Comparison of ENCODE assay signal across 10 cellular contexts in the genomic region with DNA sequence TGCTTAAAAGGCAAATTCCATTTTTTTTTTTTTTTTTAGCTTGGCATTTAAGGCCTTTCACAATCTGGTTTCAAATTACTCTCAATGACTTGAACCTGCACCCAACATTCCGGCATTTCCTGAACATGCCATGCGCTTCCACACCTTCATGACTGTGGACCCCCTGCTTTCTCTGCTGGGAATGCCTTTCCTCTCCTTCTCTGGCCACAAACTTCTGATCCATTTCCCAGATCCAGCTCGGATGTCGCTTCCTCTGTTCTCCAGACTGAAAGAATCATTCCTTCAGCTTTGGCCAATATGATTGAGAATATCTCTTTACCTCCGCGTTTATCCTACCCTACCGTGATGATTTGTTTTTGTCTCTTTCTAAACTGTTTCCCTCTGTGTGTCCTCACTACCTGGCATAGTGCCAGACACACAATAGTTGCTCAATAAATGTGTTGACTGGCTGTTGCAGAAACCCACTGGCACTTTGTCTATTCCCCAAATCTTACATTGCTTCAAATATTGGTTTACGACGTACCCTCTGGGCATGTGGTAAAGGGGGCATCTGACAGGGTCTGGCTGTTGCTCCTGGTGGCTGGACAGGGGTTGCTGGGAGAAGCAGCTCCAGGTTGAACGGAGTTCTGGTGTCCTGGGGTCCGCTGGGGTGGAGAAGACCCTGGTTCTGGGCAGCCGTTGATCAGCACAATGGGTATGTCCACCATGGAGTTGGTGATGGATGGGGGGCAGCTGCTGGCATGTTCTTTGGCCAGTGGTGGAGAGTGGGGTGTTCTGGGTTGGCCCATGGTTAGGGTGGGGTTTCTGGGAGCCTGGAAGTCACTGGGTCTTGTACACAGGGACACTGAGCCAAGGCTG. TPM values are rescaled to one million over a fixed set of nuclear protein-coding genes. Genes with fewer than 3 reads are reported as not detected.
DNase-seq lines count a peak whose midpoint lies in the region; ATAC-seq and TF ChIP-seq lines count a peak whose summit lies in the region.
"Had no signal": no experiment of that assay in that cellular context is flagged by ENCODE, and none has a peak within 500 bp of the region (broad histone marks: within the 10 kb centered on the region; RNA-seq: fewer than 3 reads in every experiment).

No MANE protein-coding gene starts in this region.

- H2AFZ ChIP-seq in SK-N-SH (ENCODE audit: low read depth) (no peak overlapping the region), PC-9 (no peak overlapping the region), fibroblast of lung (ENCODE audit: low read length) (no peak overlapping the region)

- peaks cover 28 to 37% of the 10 kb centered on the region in 2 experiments for H3K4me1 ChIP-seq in SK-N-SH (ENCODE audit: control insufficient read depth in 1 of 2, insufficient read depth in 2 of 2, low read depth in 1 of 2, low read length in 1 of 2)
- peaks cover 86% of the 10 kb centered on the region for H3K4me1 ChIP-seq in PC-9 (replicated peaks; ENCODE audit: insufficient read depth)
- peaks cover 35% of the 10 kb centered on the region for H3K4me1 ChIP-seq in fibroblast of lung (ENCODE audit: control insufficient read depth, extremely low read depth, insufficient read depth, low read length)
- H3K4me1 ChIP-seq in skeletal muscle tissue (ENCODE audit: control insufficient read depth in 3 of 3, insufficient read depth in 3 of 3, low read length in 3 of 3), result peaks cover 15 to 21% (median 15%) of the 10 kb centered on the region in 3 donors

- CTCF ChIA-PET in SK-N-SH (lab: Yijun Ruan, JAX) (interaction anchor here (0.9 to 5.1 kb wide), 4 partner anchors 10 to 190 kb away, joined by 3 to 30 read pairs (median 9); no protein-coding TSS in a partner anchor), PC-9 (lab: Charles Lee) (interaction anchor here (0.6 kb wide), 1 partner anchor 45 kb away, joined by 5 read pairs; no protein-coding TSS in a partner anchor)

- H3K9me3 ChIP-seq in SK-N-SH, result no peaks in the 10 kb centered on the region
- H3K9me3 ChIP-seq in PC-9 (ENCODE audit: insufficient read depth, low read depth), result no peaks in the 10 kb centered on the region
- no peaks in the 10 kb centered on the region for H3K9me3 ChIP-seq in fibroblast of lung (ENCODE audit: control insufficient read depth, insufficient read depth, low read depth, low read length)
- H3K9me3 ChIP-seq in skeletal muscle tissue (ENCODE audit: control insufficient read depth in 3 of 3, low read length in 3 of 3), result no peaks in the 10 kb centered on the region

- 63% methylated on average over 11 of the region's 12 CpGs for WGBS in SK-N-SH (ENCODE audit: low lambda C conversion rate)

- H3K9ac ChIP-seq in SK-N-SH (peak overlapping the region; percentile 71; the same call in 1 of the 2 replicates), fibroblast of lung (ENCODE audit: insufficient read depth, low read length) (peak overlapping the region; percentile 54), skeletal muscle tissue (ENCODE audit: low read depth in 1 of 3, low read length in 3 of 3) (no peak overlapping the region)

- H3K36me3 ChIP-seq in SK-N-SH (replicated peaks in 1 of 2; ENCODE audit: control insufficient read depth in 1 of 2, insufficient read depth in 2 of 2, low read length in 1 of 2), result no peaks in the 10 kb centered on the region
- 0 out of 2 replicates have a peak, but pooled peaks cover 4% of the 10 kb centered on the region for H3K36me3 ChIP-seq in PC-9 (ENCODE audit: low read depth)
- no peaks in the 10 kb centered on the region for H3K36me3 ChIP-seq in fibroblast of lung (ENCODE audit: control insufficient read depth, insufficient read depth, low read length)
- H3K36me3 ChIP-seq in skeletal muscle tissue (ENCODE audit: control insufficient read depth in 3 of 3, insufficient read depth in 3 of 3, low read length in 3 of 3), result no peaks in the 10 kb centered on the region

- POLR2A ChIA-PET in SK-N-SH (lab: Yijun Ruan, JAX) (no interaction called here), PC-9 (lab: Charles Lee; ENCODE audit: unreplicated experiment) (interaction anchor here (0.6 to 1.0 kb wide), 7 partner anchors 34 to 572 kb away, joined by 3 to 12 read pairs (median 4); partner anchors contain the start of gene IGFBP4)

- TF ChIP-seq EP300 in SK-N-SH (IDR thresholded peaks at IDR 0.05; ENCODE audit: borderline replicate concordance in 1 of 2, low read depth in 1 of 2, low read length in 1 of 2), result no peak

- no peaks in the 10 kb centered on the region for H3K9me2 ChIP-seq in SK-N-SH
- no peaks in the 10 kb centered on the region for H3K9me2 ChIP-seq in PC-9 (ENCODE audit: insufficient read depth)

- H4K20me1 ChIP-seq in SK-N-SH (ENCODE audit: insufficient read depth), result no peaks in the 10 kb centered on the region
- no peaks in the 10 kb centered on the region for H4K20me1 ChIP-seq in PC-9 (ENCODE audit: insufficient read depth)
- no peaks in the 10 kb centered on the region for H4K20me1 ChIP-seq in fibroblast of lung (ENCODE audit: control insufficient read depth, extremely low read depth, insufficient read depth, low read length)

- H3K27ac ChIP-seq in SK-N-SH (ENCODE audit: low read depth in 2 of 2, low read length in 1 of 2) (peak overlapping the region; percentile 56 to 94; a peak in 3 of 4 replicates), PC-9 (peak overlapping the region; percentile 93), fibroblast of lung (ENCODE audit: insufficient read depth, low read length) (peak overlapping the region; percentile 97), skeletal muscle tissue (ENCODE audit: low read depth, low read length) (peak overlapping the region; percentile 71)

- H3K4me3 ChIP-seq in SK-N-SH (ENCODE audit: low read depth in 2 of 2, low read length in 1 of 2), result no peak overlapping the region
- H3K4me3 ChIP-seq in PC-9, result 0 out of 2 replicates have a peak overlapping the region, but pooled peaks have one; percentile 35
- no peak overlapping the region for H3K4me3 ChIP-seq in fibroblast of lung (replicated peaks in 1 of 4; ENCODE audit: control extremely low read depth in 1 of 4, insufficient read depth in 1 of 4, low read depth in 3 of 4, low read length in 4 of 4)
- H3K4me3 ChIP-seq in skeletal muscle tissue (ENCODE audit: low read length in 3 of 3), result no peak overlapping the region

- BruUV-seq in PC-9 (replicated peaks; lab: Mats Ljungman, UMichigan), result TSS peak; percentile 44

- TF ChIP-seq CTCF in SK-N-SH (IDR thresholded peaks at IDR 0.05) (no peak), PC-9 (conservative IDR thresholded peaks at IDR 0.05) (no peak), fibroblast of lung (conservative IDR thresholded peaks at IDR 0.05 in 1 of 2, IDR thresholded peaks at IDR 0.05 in 1 of 2; ENCODE audit: low read depth in 1 of 2, low read length in 2 of 2) (no peak)

- H3F3A ChIP-seq in SK-N-SH (replicated peaks; ENCODE audit: insufficient read depth), result peaks cover 26% of the 10 kb centered on the region
- peaks cover 77% of the 10 kb centered on the region for H3F3A ChIP-seq in PC-9 (ENCODE audit: insufficient read depth, low read depth)

- H3K79me2 ChIP-seq in SK-N-SH (ENCODE audit: insufficient read depth) (no peaks in the 10 kb centered on the region), PC-9 (ENCODE audit: low read depth) (0 out of 2 replicates have a peak, but pooled peaks cover 4% of the 10 kb centered on the region), fibroblast of lung (ENCODE audit: control insufficient read depth, insufficient read depth, low read length) (no peaks in the 10 kb centered on the region)

- H3K4me2 ChIP-seq in SK-N-SH, result peak overlapping the region; percentile 74
- H3K4me2 ChIP-seq in PC-9, result peak overlapping the region; percentile 75
- peak overlapping the region; percentile 55 for H3K4me2 ChIP-seq in fibroblast of lung (ENCODE audit: extremely low read depth, insufficient read depth, low read length)

- intact Hi-C loops in PC-9 (cut with micrococcal nuclease; ENCODE audit: unreplicated experiment), result loop anchor here (1.0 to 2.0 kb wide), 4 partner anchors 13 to 46 kb away; no protein-coding TSS in a partner anchor

- no peak for TF ChIP-seq RAD21 in SK-N-SH (IDR thresholded peaks at IDR 0.05; ENCODE audit: low read length)

- no peak for ATAC-seq in SK-N-SH treated with all-trans-retinoic acid at 6 μM for 48 hours

- no peaks in the 10 kb centered on the region for H3K27me3 ChIP-seq in SK-N-SH (ENCODE audit: insufficient read depth)
- H3K27me3 ChIP-seq in PC-9 (ENCODE audit: insufficient read depth, low read depth), result no peaks in the 10 kb centered on the region
- H3K27me3 ChIP-seq in fibroblast of lung (ENCODE audit: control insufficient read depth, insufficient read depth, low read length), result no peaks in the 10 kb centered on the region
- H3K27me3 ChIP-seq in skeletal muscle tissue (ENCODE audit: control insufficient read depth in 3 of 3, insufficient read depth in 3 of 3, low read length in 3 of 3), result peaks cover 0 to 2% (median 0%) of the 10 kb centered on the region in 3 donors

- DNase-seq in SK-N-SH (no peak), PC-9 (peak in 1 of 2 experiments; percentile 90), fibroblast of lung (ENCODE audit: low read depth in 2 of 2) (peak; percentile 81 to 90), dedifferentiated amniotic fluid mesenchymal stem cell (ENCODE audit: extremely low spot score) (no peak), NCI-H2081 treated with DMSO at 0.1 percent for 48 hours (lab: John Stamatoyannopoulos, UW) (no peak), SHP77 treated with DMSO at 0.1 percent for 48 hours (lab: John Stamatoyannopoulos, UW) (no peak)
- DNase-seq: NCI-H774; stimulated activated CD4-positive, alpha-beta T cell treated with anti-CD3 and anti-CD28 coated beads, Interleukin-4, amount 100 ng/mL, for 1 hour had no signal

TF ChIP-seq in SK-N-SH, 30 proteins besides CTCF, POLR2A, EP300 and RAD21 (continues in another document):
- TF ChIP-seq POLR2AphosphoS5 (IDR thresholded peaks at IDR 0.05; ENCODE audit: low read depth, low read length), result no peak

TF ChIP-seq in SK-N-SH treated with all-trans-retinoic acid at 6 μM for 48 hours, 23 proteins besides CTCF, POLR2A, EP300 and RAD21 (continues in another document):
- TF ChIP-seq ARNTL (CRISPR knock-in tag; IDR thresholded peaks at IDR 0.05; ENCODE audit: borderline replicate concordance, low read depth), result no peak

RNA-seq across cellular contexts. Expression of gene TNS4, which starts 14.7 kb away (rescaled TPM):
- not detected in 2 replicates for polyA plus RNA-seq in SK-N-SH (2012; rRNA removed)
- polyA plus RNA-seq in SK-N-SH (2012; cell fraction: cytosol; rRNA removed), result 0.01 TPM in 1 of 2 replicates, not detected in the other
- 0.02 TPM in 1 of 2 replicates, not detected in the other for polyA plus RNA-seq in SK-N-SH (2012; cell fraction: nucleus; rRNA removed)
- total RNA-seq in PC-9 (2021), result 17.4 and 23.5 TPM in 2 replicates
- under 0.01 TPM in 1 of 2 replicates, not detected in the other for total RNA-seq in fibroblast of lung
- 0.01 and 0.05 TPM in 2 replicates for polyA plus RNA-seq in fibroblast of lung
- 0.24 TPM in 1 of 2 replicates, not detected in the other for polyA plus RNA-seq in fibroblast of lung (2012)
- not detected in 2 replicates for polyA minus RNA-seq in fibroblast of lung (ENCODE audit: low replicate concordance)
- not detected for total RNA-seq in skeletal muscle tissue

RNA-seq across cellular contexts. Expression of gene IGFBP4, which starts 43.5 kb away (rescaled TPM):
- polyA plus RNA-seq in SK-N-SH (2012; rRNA removed) (101 and 128 TPM in 2 replicates), fibroblast of lung (685 and 1,130 TPM in 2 replicates)
- polyA plus RNA-seq in SK-N-SH (2012; cell fraction: cytosol; rRNA removed), result 92.5 and 132 TPM in 2 replicates
- polyA plus RNA-seq in SK-N-SH (2012; cell fraction: nucleus; rRNA removed), result 60.9 and 69.1 TPM in 2 replicates
- total RNA-seq in PC-9 (2021) (138 and 211 TPM in 2 replicates), fibroblast of lung (312 and 436 TPM in 2 replicates), skeletal muscle tissue (76.2 TPM)
- 1,208 and 1,884 TPM in 2 replicates for polyA plus RNA-seq in fibroblast of lung (2012)
- 1,885 and 3,100 TPM in 2 replicates for polyA minus RNA-seq in fibroblast of lung (ENCODE audit: low replicate concordance)

Comparison
In these comparisons a context has a peak if more than half of its experiments do, and no peak if none do; other contexts are left out.
1. DNase-seq: peak in fibroblast of lung (2 of 2); none in SK-N-SH (single experiment), dedifferentiated amniotic fluid mesenchymal stem cell (single experiment), NCI-H2081 treated with DMSO at 0.1 percent for 48 hours (single experiment) and SHP77 treated with DMSO at 0.1 percent for 48 hours (single experiment).
2. H3K9ac ChIP-seq: peak in SK-N-SH (single experiment) and fibroblast of lung (single experiment); none in skeletal muscle tissue (0 of 3).
3. RNA of gene TNS4, which starts 14.7 kb away (total RNA-seq): 17.4 to 23.5 TPM in PC-9; under 0.01 TPM in fibroblast of lung and not detected in skeletal muscle tissue (single experiment); every median in the first group is over 10 times any median in the second.
4. Peak in every context shown above with its lines, with median percentiles within 50 percentile points of each other: H3K27ac ChIP-seq and H3K4me2 ChIP-seq.